In the genomic region with DNA sequence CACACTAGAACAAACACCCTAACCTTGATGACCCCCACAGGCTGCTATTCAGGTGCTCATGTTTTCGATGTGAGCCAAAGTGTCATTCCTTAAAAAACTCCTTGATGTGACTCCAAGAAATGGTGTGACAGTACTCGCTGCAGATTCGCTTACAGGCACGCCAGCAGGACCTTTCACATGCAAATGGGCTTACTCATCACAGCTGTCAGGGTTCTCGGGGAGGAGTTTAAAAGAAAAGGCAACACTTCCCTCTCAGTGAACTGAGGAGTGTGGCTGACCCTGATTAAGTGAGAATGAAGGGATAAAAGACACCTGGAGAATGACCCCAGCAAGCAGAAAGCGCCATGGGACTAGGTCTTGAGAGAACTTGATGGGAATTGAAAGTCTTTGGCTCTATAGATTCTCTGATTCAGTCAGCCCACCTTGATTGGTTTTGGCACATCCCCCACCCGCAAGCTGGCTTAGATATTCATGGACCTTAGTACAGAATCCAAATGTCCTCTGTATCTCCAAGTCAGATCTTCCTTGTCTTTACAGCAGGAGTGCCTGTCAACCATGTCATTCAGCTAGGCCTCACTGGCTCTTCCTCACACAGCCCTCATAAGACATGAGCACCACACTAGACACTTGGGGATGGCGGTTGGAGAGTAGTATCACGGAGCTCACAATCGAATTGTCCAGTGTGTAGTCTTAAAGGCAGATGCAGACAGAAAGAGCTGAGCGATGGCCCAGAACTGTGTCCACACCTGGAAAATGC, we compare ENCODE assay signal across 8 cellular contexts.
DNase-seq lines count a peak whose midpoint lies in the region; ATAC-seq and TF ChIP-seq lines count a peak whose summit lies in the region.

No MANE protein-coding gene starts in this region.

- no peak overlapping the region for H3K4me3 ChIP-seq in RWPE2 (ENCODE audit: severe bottlenecking)
- peak overlapping the region; percentile 25 for H3K4me3 ChIP-seq in iPS-18a (ENCODE audit: low read length)
- no peak overlapping the region for H3K4me3 ChIP-seq in vagina

- peak; percentile 69 for DNase-seq in CD14-positive monocyte (ENCODE audit: low spot score)
- no peak for DNase-seq in RWPE2 (ENCODE audit: low spot score)
- no peak for DNase-seq in vagina (ENCODE audit: extremely low spot score in 2 of 2)
- DNase-seq in activated effector memory CD4-positive, alpha-beta T cell treated with Interleukin-2 at 50 U/mL for 16 hours, result no peak
- no peak for DNase-seq in AML-193 (lab: John Stamatoyannopoulos, UW)

- intact Hi-C loops in CD14-positive monocyte (cut with micrococcal nuclease), result loop anchor here in 1 of 2 donors (5.0 kb wide), 1 partner anchor 65 kb away; no protein-coding TSS in a partner anchor
- intact Hi-C loops in vagina (cut with DNase I), result no loop called here

- H3K9me3 ChIP-seq in RWPE2 (ENCODE audit: severe bottlenecking) (no peaks in the 10 kb centered on the region), iPS-18a (ENCODE audit: control insufficient read depth, low read depth, low read length) (no peaks in the 10 kb centered on the region), vagina (no peaks in the 10 kb centered on the region)

- ATAC-seq in GM21515 (IDR thresholded peaks at IDR 0.05; ENCODE audit: unreplicated experiment) (peak; percentile 62), RWPE2 (ENCODE audit: low read depth) (peak; percentile 83), GM19452 (IDR thresholded peaks at IDR 0.05; ENCODE audit: unreplicated experiment) (no peak)

- no peaks in the 10 kb centered on the region for H3K27me3 Mint-ChIP-seq in CD14-positive monocyte (ENCODE audit: low read depth in 3 of 3)

- TF ChIP-seq CTCF in CD14-positive monocyte (IDR thresholded peaks at IDR 0.05), result no peak
- TF ChIP-seq CTCF in RWPE2 (IDR thresholded peaks at IDR 0.05; ENCODE audit: poor library complexity, severe bottlenecking), result no peak
- no peak for TF ChIP-seq CTCF in vagina (IDR thresholded peaks at IDR 0.05)

- peaks cover 0 to 2% (median 0%) of the 10 kb centered on the region in 7 donors for H3K9me3 Mint-ChIP-seq in CD14-positive monocyte

- H3K4me3 Mint-ChIP-seq in CD14-positive monocyte, result peak overlapping the region in 1 of 2 donors; percentile 26

- H3K36me3 Mint-ChIP-seq in CD14-positive monocyte, result peaks cover 5 to 6% of the 10 kb centered on the region in 2 donors

- H3K27ac Mint-ChIP-seq in CD14-positive monocyte, result peak overlapping the region in 6 of 7 donors; percentile 60 to 89 (median 80)

- TF ChIP-seq POLR2A in vagina (IDR thresholded peaks at IDR 0.05), result no peak

- H3K36me3 ChIP-seq in RWPE2 (ENCODE audit: low read depth) (no peaks in the 10 kb centered on the region), iPS-18a (ENCODE audit: control insufficient read depth, low read depth, low read length) (no peaks in the 10 kb centered on the region), vagina (no peaks in the 10 kb centered on the region)

- H3K27ac ChIP-seq in RWPE2 (ENCODE audit: poor library complexity, severe bottlenecking) (no peak overlapping the region), iPS-18a (ENCODE audit: low read length) (no peak overlapping the region), vagina (peak overlapping the region; percentile 64)

- peaks cover 25% of the 10 kb centered on the region for H3K4me1 Mint-ChIP-seq in CD14-positive monocyte

- H3K9ac ChIP-seq in iPS-18a (ENCODE audit: low read length), result no peak overlapping the region

- H3K27me3 ChIP-seq in RWPE2 (ENCODE audit: insufficient read depth, poor library complexity, severe bottlenecking), result no peaks in the 10 kb centered on the region
- no peaks in the 10 kb centered on the region for H3K27me3 ChIP-seq in iPS-18a (ENCODE audit: control insufficient read depth, insufficient read depth, low read length)
- H3K27me3 ChIP-seq in vagina, result no peaks in the 10 kb centered on the region

- H3K4me1 ChIP-seq in RWPE2 (ENCODE audit: insufficient read depth, poor library complexity, severe bottlenecking), result peaks cover 9% of the 10 kb centered on the region
- peaks cover 30% of the 10 kb centered on the region for H3K4me1 ChIP-seq in iPS-18a (ENCODE audit: control insufficient read depth, low read depth, low read length)
- peaks cover 47% of the 10 kb centered on the region for H3K4me1 ChIP-seq in vagina
